In genomic region chr1:33535334-33535733, GRCh38 we compare ENCODE assay signal across 40 cellular contexts.
"Had no signal": no experiment of that assay in that cellular context is flagged by ENCODE, and none has a peak within 500 bp of the region (broad histone marks: within the 10 kb centered on the region; RNA-seq: fewer than 3 reads in every experiment).

No MANE protein-coding gene starts in this region.

- DNase-seq: activated effector memory CD4-positive, alpha-beta T cell treated with anti-CD3 and anti-CD28 coated beads, Interleukin-2, amount 50 U/mL, for 16 hours; activated effector memory CD4-positive, alpha-beta T cell treated with Interleukin-2 at 50 U/mL for 16 hours; activated gamma-delta T cell; activated gamma-delta T cell treated with Interleukin-2 at 50 U/mL for 16 hours; activated naive CD4-positive, alpha-beta T cell; activated naive CD4-positive, alpha-beta T cell treated with anti-CD3 and anti-CD28 coated beads for 36 hours; activated naive CD4-positive, alpha-beta T cell treated with anti-CD3 and anti-CD28 coated beads, Interleukin-2, amount 10 ng/mL, durations not matched to agents 7 days and 5 days; activated naive CD4-positive, alpha-beta T cell treated with anti-CD3 and anti-CD28 coated beads, Interleukin-2, amount 50 U/mL, for 16 hours; activated naive CD4-positive, alpha-beta T cell treated with Interleukin-2 at 50 U/mL for 16 hours; activated naive CD8-positive, alpha-beta T cell treated with anti-CD3 and anti-CD28 coated beads for 36 hours; activated naive CD8-positive, alpha-beta T cell treated with anti-CD3 and anti-CD28 coated beads, Interleukin-2, amount 10 ng/mL, durations not matched to agents 7 days and 5 days; activated naive CD8-positive, alpha-beta T cell treated with anti-CD3 and anti-CD28 coated beads, Interleukin-2, amount 50 U/mL, for 24 hours; activated T-cell treated with anti-CD3 and anti-CD28 coated beads, Interleukin-2, amount 50 U/mL, for 1 hour; activated T-cell treated with anti-CD3 and anti-CD28 coated beads, Interleukin-2, amount 50 U/mL, for 24 hours; activated T-cell treated with anti-CD3 and anti-CD28 coated beads, Interleukin-2, amount 50 U/mL, for 4 hours; activated T-cell treated with anti-CD3 and anti-CD28 coated beads, Interleukin-2, amount 50 U/mL, for 48 hours; activated T-cell treated with anti-CD3 and anti-CD28 coated beads, Interleukin-2, amount 50 U/mL, for 72 hours; adrenal gland; amniotic stem cell; amygdala; anterior cingulate cortex; aorta; body of pancreas; brain microvascular endothelial cell; caudate nucleus; central memory CD4-positive, alpha-beta T cell; cerebellar nuclear complex had no signal

- H3K4me3 ChIP-seq: adrenal gland, ascending aorta, body of pancreas, breast epithelium, cardiac muscle cell had no signal

- H3K9me3 ChIP-seq: adrenal gland, ascending aorta, body of pancreas, breast epithelium had no signal

- H3K4me1 Mint-ChIP-seq: activated naive CD4-positive, alpha-beta T cell treated with anti-CD3 and anti-CD28 coated beads, Interleukin-2, amount 10 ng/mL, durations not matched to agents 7 days and 5 days; activated naive CD4-positive, alpha-beta T cell treated with anti-CD3 and anti-CD28 coated beads, Interleukin-2, amount 50 U/mL, for 24 hours; activated T-helper 17 cell treated with anti-CD3 and anti-CD28 coated beads, Interleukin-2, amount 50 U/mL, for 72 hours; brain; central memory CD8-positive, alpha-beta T cell had no signal

- FAIRE-seq: astrocyte, bronchial epithelial cell had no signal

- H3K4me1 ChIP-seq: adrenal gland, ascending aorta, body of pancreas, breast epithelium had no signal

- H3K36me3 ChIP-seq: adrenal gland, ascending aorta, brain microvascular endothelial cell, breast epithelium, cardiac muscle cell had no signal

- H3K9me3 Mint-ChIP-seq: activated naive CD4-positive, alpha-beta T cell treated with anti-CD3 and anti-CD28 coated beads for 36 hours; activated naive CD4-positive, alpha-beta T cell treated with anti-CD3 and anti-CD28 coated beads, Interleukin-2, amount 10 ng/mL, durations not matched to agents 7 days and 5 days; activated naive CD4-positive, alpha-beta T cell treated with anti-CD3 and anti-CD28 coated beads, Interleukin-2, amount 50 U/mL, for 24 hours; activated naive CD4-positive, alpha-beta T cell treated with anti-CD3 and anti-CD28 coated beads, Interleukin-2, amount 50 U/mL, for 72 hours; activated naive CD8-positive, alpha-beta T cell treated with anti-CD3 and anti-CD28 coated beads, Interleukin-2, amount 10 ng/mL, durations not matched to agents 7 days and 5 days; activated naive CD8-positive, alpha-beta T cell treated with anti-CD3 and anti-CD28 coated beads, Interleukin-2, amount 50 U/mL, for 24 hours; activated T-cell treated with anti-CD3 and anti-CD28 coated beads, Interleukin-2, amount 50 U/mL, for 24 hours; activated T-cell treated with anti-CD3 and anti-CD28 coated beads, Interleukin-2, amount 50 U/mL, for 4 hours; activated T-cell treated with anti-CD3 and anti-CD28 coated beads, Interleukin-2, amount 50 U/mL, for 72 hours; activated T-helper 1 cell treated with anti-CD3 and anti-CD28 coated beads, Interleukin-12 subunit alpha, Interleukin-12 subunit beta, Interleukin-2, Interleukin-4 antibody, amounts not matched to agents 30 ng/mL and 10 ng/mL and 1 ng/mL, durations not matched to agents 14 hours and 24 hours and 36 hours; activated T-helper 17 cell treated with anti-CD3 and anti-CD28 coated beads, Interleukin-2, amount 50 U/mL, for 72 hours; activated T-helper 2 cell treated with anti-CD3 and anti-CD28 coated beads, Interferon-gamma antibody, Interleukin-2, Interleukin-4, amounts not matched to agents 10 μg/mL and 5 μg/mL and 100 μg/mL, durations not matched to agents 14 hours and 24 hours and 36 hours; central memory CD8-positive, alpha-beta T cell had no signal

- H3K4me3 Mint-ChIP-seq: activated naive CD4-positive, alpha-beta T cell treated with anti-CD3 and anti-CD28 coated beads for 36 hours; activated naive CD4-positive, alpha-beta T cell treated with anti-CD3 and anti-CD28 coated beads, Interleukin-2, amount 10 ng/mL, durations not matched to agents 7 days and 5 days; activated naive CD4-positive, alpha-beta T cell treated with anti-CD3 and anti-CD28 coated beads, Interleukin-2, amount 50 U/mL, for 24 hours; activated naive CD8-positive, alpha-beta T cell; activated naive CD8-positive, alpha-beta T cell treated with anti-CD3 and anti-CD28 coated beads for 36 hours; activated naive CD8-positive, alpha-beta T cell treated with anti-CD3 and anti-CD28 coated beads, Interleukin-2, amount 10 ng/mL, durations not matched to agents 7 days and 5 days; activated naive CD8-positive, alpha-beta T cell treated with anti-CD3 and anti-CD28 coated beads, Interleukin-2, amount 50 U/mL, for 24 hours; activated T-cell treated with anti-CD3 and anti-CD28 coated beads, Interleukin-2, amount 50 U/mL, for 24 hours; activated T-cell treated with anti-CD3 and anti-CD28 coated beads, Interleukin-2, amount 50 U/mL, for 4 hours; activated T-cell treated with anti-CD3 and anti-CD28 coated beads, Interleukin-2, amount 50 U/mL, for 72 hours; activated T-helper 1 cell treated with anti-CD3 and anti-CD28 coated beads, Interleukin-12 subunit alpha, Interleukin-12 subunit beta, Interleukin-2, Interleukin-4 antibody, amounts not matched to agents 30 ng/mL and 10 ng/mL and 1 ng/mL, durations not matched to agents 14 hours and 24 hours and 36 hours; activated T-helper 17 cell treated with anti-CD3 and anti-CD28 coated beads, Interleukin-2, amount 50 U/mL, for 72 hours; brain; central memory CD8-positive, alpha-beta T cell had no signal

- ATAC-seq: activated naive CD4-positive, alpha-beta T cell treated with anti-CD3 and anti-CD28 coated beads, Interleukin-2, amount 50 U/mL, for 72 hours; activated naive CD8-positive, alpha-beta T cell treated with anti-CD3 and anti-CD28 coated beads, Interleukin-2, amount 50 U/mL, for 24 hours; activated T-cell treated with anti-CD3 and anti-CD28 coated beads, Interleukin-2, amount 50 U/mL, for 4 hours; activated T-cell treated with anti-CD3 and anti-CD28 coated beads, Interleukin-2, amount 50 U/mL, for 72 hours; activated T-helper 17 cell treated with anti-CD3 and anti-CD28 coated beads, Interleukin-2, amount 50 U/mL, for 72 hours; body of pancreas had no signal

- H3K27me3 ChIP-seq: adrenal gland, ascending aorta, body of pancreas, brain microvascular endothelial cell, breast epithelium, cardiac muscle cell had no signal

- H3K36me3 Mint-ChIP-seq: activated naive CD4-positive, alpha-beta T cell treated with anti-CD3 and anti-CD28 coated beads, Interleukin-2, amount 10 ng/mL, durations not matched to agents 7 days and 5 days; activated naive CD4-positive, alpha-beta T cell treated with anti-CD3 and anti-CD28 coated beads, Interleukin-2, amount 50 U/mL, for 24 hours; activated naive CD4-positive, alpha-beta T cell treated with anti-CD3 and anti-CD28 coated beads, Interleukin-2, amount 50 U/mL, for 72 hours; activated naive CD8-positive, alpha-beta T cell; activated naive CD8-positive, alpha-beta T cell treated with anti-CD3 and anti-CD28 coated beads for 36 hours; activated naive CD8-positive, alpha-beta T cell treated with anti-CD3 and anti-CD28 coated beads, Interleukin-2, amount 10 ng/mL, durations not matched to agents 7 days and 5 days had no signal

- H3K27me3 Mint-ChIP-seq: activated naive CD8-positive, alpha-beta T cell treated with anti-CD3 and anti-CD28 coated beads for 36 hours; brain had no signal

- H3K27ac Mint-ChIP-seq: activated naive CD4-positive, alpha-beta T cell treated with anti-CD3 and anti-CD28 coated beads for 36 hours; activated naive CD4-positive, alpha-beta T cell treated with anti-CD3 and anti-CD28 coated beads, Interleukin-2, amount 10 ng/mL, durations not matched to agents 7 days and 5 days; activated naive CD4-positive, alpha-beta T cell treated with anti-CD3 and anti-CD28 coated beads, Interleukin-2, amount 50 U/mL, for 24 hours; activated naive CD4-positive, alpha-beta T cell treated with anti-CD3 and anti-CD28 coated beads, Interleukin-2, amount 50 U/mL, for 72 hours; activated naive CD8-positive, alpha-beta T cell; activated naive CD8-positive, alpha-beta T cell treated with anti-CD3 and anti-CD28 coated beads for 36 hours; activated naive CD8-positive, alpha-beta T cell treated with anti-CD3 and anti-CD28 coated beads, Interleukin-2, amount 10 ng/mL, durations not matched to agents 7 days and 5 days; activated naive CD8-positive, alpha-beta T cell treated with anti-CD3 and anti-CD28 coated beads, Interleukin-2, amount 50 U/mL, for 24 hours; activated T-cell treated with anti-CD3 and anti-CD28 coated beads, Interleukin-2, amount 50 U/mL, for 24 hours; activated T-cell treated with anti-CD3 and anti-CD28 coated beads, Interleukin-2, amount 50 U/mL, for 72 hours; activated T-helper 1 cell treated with anti-CD3 and anti-CD28 coated beads, Interleukin-12 subunit alpha, Interleukin-12 subunit beta, Interleukin-2, Interleukin-4 antibody, amounts not matched to agents 30 ng/mL and 10 ng/mL and 1 ng/mL, durations not matched to agents 14 hours and 24 hours and 36 hours; activated T-helper 17 cell treated with anti-CD3 and anti-CD28 coated beads, Interleukin-2, amount 50 U/mL, for 72 hours; activated T-helper 2 cell treated with anti-CD3 and anti-CD28 coated beads, Interferon-gamma antibody, Interleukin-2, Interleukin-4, amounts not matched to agents 10 μg/mL and 5 μg/mL and 100 μg/mL, durations not matched to agents 14 hours and 24 hours and 36 hours; brain had no signal

- H3K27ac ChIP-seq: adrenal gland, ascending aorta, body of pancreas, brain microvascular endothelial cell, breast epithelium, cardiac muscle cell had no signal
